2 cellular contexts compared by ENCODE assay signal in genomic region chr3:190641564-190641963, GRCh38.
TF ChIP-seq lines count a peak whose summit lies in the region.

No MANE protein-coding gene starts in this region.

TF ChIP-seq in HepG2, 621 proteins besides CTCF, POLR2A, EP300 and RAD21 (continued from another document):
- no peak for TF ChIP-seq ZNF10 (CRISPR knock-in tag; IDR thresholded peaks at IDR 0.05; ENCODE audit: borderline replicate concordance, low read depth)
- TF ChIP-seq SNAPC4 (CRISPR knock-in tag; IDR thresholded peaks at IDR 0.05): no peak
- TF ChIP-seq GLI4 (CRISPR knock-in tag; IDR thresholded peaks at IDR 0.05; ENCODE audit: borderline replicate concordance): no peak
- TF ChIP-seq, protein P1, sequence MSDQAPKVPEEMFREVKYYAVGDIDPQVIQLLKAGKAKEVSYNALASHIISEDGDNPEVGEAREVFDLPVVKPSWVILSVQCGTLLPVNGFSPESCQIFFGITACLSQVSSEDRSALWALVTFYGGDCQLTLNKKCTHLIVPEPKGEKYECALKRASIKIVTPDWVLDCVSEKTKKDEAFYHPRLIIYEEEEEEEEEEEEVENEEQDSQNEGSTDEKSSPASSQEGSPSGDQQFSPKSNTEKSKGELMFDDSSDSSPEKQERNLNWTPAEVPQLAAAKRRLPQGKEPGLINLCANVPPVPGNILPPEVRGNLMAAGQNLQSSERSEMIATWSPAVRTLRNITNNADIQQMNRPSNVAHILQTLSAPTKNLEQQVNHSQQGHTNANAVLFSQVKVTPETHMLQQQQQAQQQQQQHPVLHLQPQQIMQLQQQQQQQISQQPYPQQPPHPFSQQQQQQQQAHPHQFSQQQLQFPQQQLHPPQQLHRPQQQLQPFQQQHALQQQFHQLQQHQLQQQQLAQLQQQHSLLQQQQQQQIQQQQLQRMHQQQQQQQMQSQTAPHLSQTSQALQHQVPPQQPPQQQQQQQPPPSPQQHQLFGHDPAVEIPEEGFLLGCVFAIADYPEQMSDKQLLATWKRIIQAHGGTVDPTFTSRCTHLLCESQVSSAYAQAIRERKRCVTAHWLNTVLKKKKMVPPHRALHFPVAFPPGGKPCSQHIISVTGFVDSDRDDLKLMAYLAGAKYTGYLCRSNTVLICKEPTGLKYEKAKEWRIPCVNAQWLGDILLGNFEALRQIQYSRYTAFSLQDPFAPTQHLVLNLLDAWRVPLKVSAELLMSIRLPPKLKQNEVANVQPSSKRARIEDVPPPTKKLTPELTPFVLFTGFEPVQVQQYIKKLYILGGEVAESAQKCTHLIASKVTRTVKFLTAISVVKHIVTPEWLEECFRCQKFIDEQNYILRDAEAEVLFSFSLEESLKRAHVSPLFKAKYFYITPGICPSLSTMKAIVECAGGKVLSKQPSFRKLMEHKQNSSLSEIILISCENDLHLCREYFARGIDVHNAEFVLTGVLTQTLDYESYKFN (CRISPR knock-in tag; conservative IDR thresholded peaks at IDR 0.05): no peak
- TF ChIP-seq PHF5A (CRISPR knock-in tag; IDR thresholded peaks at IDR 0.05; ENCODE audit: low read depth, unreplicated experiment): no peak
- TF ChIP-seq MAFG (CRISPR knock-in tag; IDR thresholded peaks at IDR 0.05): no peak
- no peak for TF ChIP-seq ZNF816 (CRISPR knock-in tag; IDR thresholded peaks at IDR 0.05; ENCODE audit: borderline replicate concordance)
- TF ChIP-seq ZBTB8A (CRISPR knock-in tag; IDR thresholded peaks at IDR 0.05; ENCODE audit: borderline replicate concordance, low read depth): no peak
- TF ChIP-seq, protein P2, sequence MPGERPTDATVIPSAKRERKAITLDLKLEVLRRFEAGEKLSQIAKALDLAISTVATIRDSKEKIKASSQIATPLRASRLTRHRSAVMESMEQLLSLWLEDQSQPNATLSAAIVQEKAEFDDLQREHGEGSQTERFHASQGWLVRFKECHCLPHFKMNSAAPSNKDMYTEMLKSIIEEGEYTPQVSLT (CRISPR knock-in tag; IDR thresholded peaks at IDR 0.05; ENCODE audit: borderline replicate concordance, low read depth): no peak
- no peak for TF ChIP-seq ZNF772 (CRISPR knock-in tag; IDR thresholded peaks at IDR 0.05)
- TF ChIP-seq ZNF768 (CRISPR knock-in tag; IDR thresholded peaks at IDR 0.05): no peak
- TF ChIP-seq MLXIP (CRISPR knock-in tag; IDR thresholded peaks at IDR 0.05; ENCODE audit: borderline replicate concordance): no peak
TF ChIP-seq in HepG2: peak in this region for 0.

TF ChIP-seq in WTC11, 78 proteins besides CTCF, POLR2A, EP300 and RAD21 (continued from another document):
- no peak for TF ChIP-seq ZSCAN18 (CRISPR knock-in tag; IDR thresholded peaks at IDR 0.05)
- TF ChIP-seq, protein P3, sequence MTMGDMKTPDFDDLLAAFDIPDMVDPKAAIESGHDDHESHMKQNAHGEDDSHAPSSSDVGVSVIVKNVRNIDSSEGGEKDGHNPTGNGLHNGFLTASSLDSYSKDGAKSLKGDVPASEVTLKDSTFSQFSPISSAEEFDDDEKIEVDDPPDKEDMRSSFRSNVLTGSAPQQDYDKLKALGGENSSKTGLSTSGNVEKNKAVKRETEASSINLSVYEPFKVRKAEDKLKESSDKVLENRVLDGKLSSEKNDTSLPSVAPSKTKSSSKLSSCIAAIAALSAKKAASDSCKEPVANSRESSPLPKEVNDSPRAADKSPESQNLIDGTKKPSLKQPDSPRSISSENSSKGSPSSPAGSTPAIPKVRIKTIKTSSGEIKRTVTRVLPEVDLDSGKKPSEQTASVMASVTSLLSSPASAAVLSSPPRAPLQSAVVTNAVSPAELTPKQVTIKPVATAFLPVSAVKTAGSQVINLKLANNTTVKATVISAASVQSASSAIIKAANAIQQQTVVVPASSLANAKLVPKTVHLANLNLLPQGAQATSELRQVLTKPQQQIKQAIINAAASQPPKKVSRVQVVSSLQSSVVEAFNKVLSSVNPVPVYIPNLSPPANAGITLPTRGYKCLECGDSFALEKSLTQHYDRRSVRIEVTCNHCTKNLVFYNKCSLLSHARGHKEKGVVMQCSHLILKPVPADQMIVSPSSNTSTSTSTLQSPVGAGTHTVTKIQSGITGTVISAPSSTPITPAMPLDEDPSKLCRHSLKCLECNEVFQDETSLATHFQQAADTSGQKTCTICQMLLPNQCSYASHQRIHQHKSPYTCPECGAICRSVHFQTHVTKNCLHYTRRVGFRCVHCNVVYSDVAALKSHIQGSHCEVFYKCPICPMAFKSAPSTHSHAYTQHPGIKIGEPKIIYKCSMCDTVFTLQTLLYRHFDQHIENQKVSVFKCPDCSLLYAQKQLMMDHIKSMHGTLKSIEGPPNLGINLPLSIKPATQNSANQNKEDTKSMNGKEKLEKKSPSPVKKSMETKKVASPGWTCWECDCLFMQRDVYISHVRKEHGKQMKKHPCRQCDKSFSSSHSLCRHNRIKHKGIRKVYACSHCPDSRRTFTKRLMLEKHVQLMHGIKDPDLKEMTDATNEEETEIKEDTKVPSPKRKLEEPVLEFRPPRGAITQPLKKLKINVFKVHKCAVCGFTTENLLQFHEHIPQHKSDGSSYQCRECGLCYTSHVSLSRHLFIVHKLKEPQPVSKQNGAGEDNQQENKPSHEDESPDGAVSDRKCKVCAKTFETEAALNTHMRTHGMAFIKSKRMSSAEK (CRISPR knock-in tag; IDR thresholded peaks at IDR 0.05; ENCODE audit: borderline replicate concordance): no peak
